ENCODE assay signal across 19 cellular contexts in genomic region chr15:98684995-98685525, GRCh38. TPM values are rescaled to one million over a fixed set of nuclear protein-coding genes. Genes with fewer than 3 reads are reported as not detected.
DNase-seq lines count a peak whose midpoint lies in the region; ATAC-seq and TF ChIP-seq lines count a peak whose summit lies in the region.
"Had no signal": no experiment of that assay in that cellular context is flagged by ENCODE, and none has a peak within 500 bp of the region (broad histone marks: within the 10 kb centered on the region; RNA-seq: fewer than 3 reads in every experiment).

No MANE protein-coding gene starts in this region.

- no peaks in the 10 kb centered on the region for H3K9me2 ChIP-seq in GM23248 (ENCODE audit: insufficient read depth)

- H3K4me2 ChIP-seq in GM23248 (ENCODE audit: unreplicated experiment) = peak overlapping the region; percentile 56
- H3K4me2 ChIP-seq: KMS-11 had no signal

- in situ Hi-C loops in GM23248 (cut with MboI) (no loop called here), transverse colon (cut with MboI; ENCODE audit: low pct_ligation_motif_present in 1 of 4, low pct_unique_long_range_greater_than_20kb in 1 of 4, low sequenced_read_pairs in 3 of 4) (no loop called here)

- ATAC-seq in T-helper 17 cell (no peak), HG03196 (IDR thresholded peaks at IDR 0.05; ENCODE audit: unreplicated experiment) (no peak)

- no peak overlapping the region for H3K9ac ChIP-seq in GM23248
- H3K9ac ChIP-seq: KMS-11 had no signal

- H3K4me3 Mint-ChIP-seq in T-helper 17 cell = no peak overlapping the region
- H3K4me3 Mint-ChIP-seq: activated CD4-positive, alpha-beta T cell treated with anti-CD3 and anti-CD28 coated beads, Interleukin-2, amount 10 ng/mL, durations not matched to agents 24 days and 14 days; memory B cell had no signal

- DNase-seq in GM23248 = peak; percentile 65
- DNase-seq in T-helper 17 cell = no peak
- peak; percentile 39 for DNase-seq in iris pigment epithelial cell (ENCODE audit: low read depth)
- no peak for DNase-seq in transverse colon
- no peak for DNase-seq in epidermal melanocyte (ENCODE audit: insufficient read length, low spot score)
- DNase-seq in adrenal gland = no peak
- DNase-seq: activated CD4-positive, alpha-beta T cell treated with anti-CD3 and anti-CD28 coated beads, Interleukin-2, amount 10 ng/mL, durations not matched to agents 24 days and 14 days; activated naive CD4-positive, alpha-beta T cell treated with anti-CD3 and anti-CD28 coated beads, Interleukin-2, amount 50 U/mL, for 16 hours; anterior cingulate cortex; central memory CD4-positive, alpha-beta T cell; DMS53; NCI-H2171; NCI-H524 treated with DMSO at 0.1 percent for 48 hours; stimulated activated naive CD4-positive, alpha-beta T cell treated with Interleukin-2 at 50 U/mL for 16 hours; testis had no signal

- no peaks in the 10 kb centered on the region for H3K36me3 ChIP-seq in GM23248 (ENCODE audit: low read depth)
- H3K36me3 ChIP-seq in transverse colon = no peaks in the 10 kb centered on the region
- H3K36me3 ChIP-seq in adrenal gland (replicated peaks in 1 of 2) = no peaks in the 10 kb centered on the region

- H4K20me1 ChIP-seq in GM23248 (ENCODE audit: insufficient read depth) = peaks cover 15% of the 10 kb centered on the region; the same call in 1 of the 2 replicates

- intact Hi-C loops in transverse colon (cut with DNase I; ENCODE audit: low total_unique reads) = no loop called here
- intact Hi-C loops in adrenal gland (cut with DNase I) = no loop called here

- peaks cover 26% of the 10 kb centered on the region for H3K4me1 Mint-ChIP-seq in T-helper 17 cell

- peaks cover 7% of the 10 kb centered on the region for H3K27me3 Mint-ChIP-seq in T-helper 17 cell
- H3K27me3 Mint-ChIP-seq: activated CD4-positive, alpha-beta T cell treated with anti-CD3 and anti-CD28 coated beads, Interleukin-2, amount 10 ng/mL, durations not matched to agents 24 days and 14 days had no signal

- H3K79me2 ChIP-seq in GM23248 (ENCODE audit: insufficient read depth) = peaks cover 100% of the 10 kb centered on the region

- H3K27me3 ChIP-seq in GM23248 (replicated peaks; ENCODE audit: insufficient read depth) (no peaks in the 10 kb centered on the region), transverse colon (no peaks in the 10 kb centered on the region), adrenal gland (no peaks in the 10 kb centered on the region)
- H3K27me3 ChIP-seq: testis had no signal

- 58 to 60% methylated on average over 5 of the region's 5 CpGs for WGBS in GM23248 (ENCODE audit: low coverage in 1 of 2, low lambda C conversion rate in 2 of 2, missing lambda C conversion rate in 2 of 2), 2 experiments
- WGBS in transverse colon (ENCODE audit: low coverage in 1 of 2), 2 donors = 72% methylated on average over 5 of the region's 5 CpGs; no CpG with 5 or more reads in 1 of the 2 donors
- WGBS in adrenal gland, 4 donors = 81 to 94% (median 89%) methylated on average over 4 to 5 of the region's 5 CpGs

- H3K4me3 ChIP-seq in GM23248 (peak overlapping the region; percentile 34; the same call in 1 of the 2 replicates), transverse colon (no peak overlapping the region), adrenal gland (no peak overlapping the region)
- H3K4me3 ChIP-seq: SK-N-MC, testis had no signal

- no peaks in the 10 kb centered on the region for H3K36me3 Mint-ChIP-seq in T-helper 17 cell (ENCODE audit: low read depth)

- H3K27ac Mint-ChIP-seq in T-helper 17 cell = peak overlapping the region; percentile 56
- H3K27ac Mint-ChIP-seq: activated CD4-positive, alpha-beta T cell treated with anti-CD3 and anti-CD28 coated beads, Interleukin-2, amount 10 ng/mL, durations not matched to agents 24 days and 14 days; memory B cell had no signal

- H3K9me3 ChIP-seq in GM23248 (ENCODE audit: low read depth) (no peaks in the 10 kb centered on the region), T-helper 17 cell (ENCODE audit: control insufficient read depth, low read length, poor library complexity, severe bottlenecking) (no peaks in the 10 kb centered on the region), transverse colon (no peaks in the 10 kb centered on the region), adrenal gland (replicated peaks in 1 of 3) (no peaks in the 10 kb centered on the region)
- H3K9me3 ChIP-seq: testis had no signal

- no peak for TF ChIP-seq EP300 in transverse colon (IDR thresholded peaks at IDR 0.05; ENCODE audit: low read depth)

- H3K27ac ChIP-seq in GM23248 (peak overlapping the region; percentile 53), transverse colon (peak overlapping the region in 3 of 4 donors; percentile 54 to 68 (median 67)), adrenal gland (no peak overlapping the region)
- H3K27ac ChIP-seq: KMS-11, SK-N-MC, testis had no signal

- H3K4me1 ChIP-seq in GM23248 (ENCODE audit: insufficient read depth) (peaks cover 55% of the 10 kb centered on the region), transverse colon (peaks cover 18 to 58% (median 33%) of the 10 kb centered on the region in 4 donors), adrenal gland (replicated peaks in 1 of 2) (peaks cover 27 to 65% of the 10 kb centered on the region in 2 donors)

- no peak for TF ChIP-seq CTCF in transverse colon (IDR thresholded peaks at IDR 0.05)
- no peak for TF ChIP-seq CTCF in adrenal gland (IDR thresholded peaks at IDR 0.05)

- H3F3A ChIP-seq in GM23248 (ENCODE audit: insufficient read depth) = peaks cover 20% of the 10 kb centered on the region

- H2AFZ ChIP-seq in GM23248 = no peak overlapping the region

- TF ChIP-seq POLR2A in transverse colon (IDR thresholded peaks at IDR 0.05) (no peak), adrenal gland (IDR thresholded peaks at IDR 0.05) (no peak)

RNA-seq across cellular contexts. Expression of gene IGF1R, which starts 36.7 kb away (rescaled TPM):
- 23.6 and 48.6 TPM in 2 replicates for total RNA-seq in GM23248 (2014; rRNA removed; shearing (Covaris generic))
- 22.0 and 26.5 TPM in 2 replicates for polyA plus RNA-seq in GM23248 (2016; fragmentation: Nextera tagmentation; extraction: Ambion mirVana)
- 10 to 100 TPM; 13.7 to 27.1 TPM for total RNA-seq in T-helper 17 cell
- 100 to 1,000 TPM in 2 of 4 donors, 10 to 100 TPM in 2; 49.4 to 239 (median 109) TPM for total RNA-seq in transverse colon
- total RNA-seq in adrenal gland = 100 to 1,000 TPM in 1 of 8 donors, 10 to 100 TPM in 7; 44.1 to 138 (median 72.5) TPM
- 10 to 100 TPM in 2 of 3 donors, 1 to 10 TPM in 1; 8.6 to 27.4 (median 11.2) TPM for polyA plus RNA-seq in adrenal gland

Comparison
In these comparisons a context has a peak if more than half of its experiments do, and no peak if none do; other contexts are left out.
1. DNase-seq: peak in GM23248 (single experiment) and iris pigment epithelial cell (single experiment); none in T-helper 17 cell (0 of 3), transverse colon (single experiment), epidermal melanocyte (single experiment) and adrenal gland (0 of 7).
2. H3K27ac ChIP-seq: peak in GM23248 (single experiment) and transverse colon (3 of 4); none in adrenal gland (0 of 5).